ENCODE assay signal across 24 cellular contexts in genomic region chr12:126385785-126386184, GRCh38.
DNase-seq lines count a peak whose midpoint lies in the region; FAIRE-seq and TF ChIP-seq lines count a peak whose summit lies in the region.
"Had no signal": no experiment of that assay in that cellular context is flagged by ENCODE, and none has a peak within 500 bp of the region (broad histone marks: within the 10 kb centered on the region; RNA-seq: fewer than 3 reads in every experiment).

No MANE protein-coding gene starts in this region.

- H3K27ac ChIP-seq in ACC112 (ENCODE audit: low read depth, low read length), result peak overlapping the region; percentile 37
- H3K27ac ChIP-seq in astrocyte (ENCODE audit: low read depth, low read length), result peak overlapping the region; percentile 16
- H3K27ac ChIP-seq in thyroid gland, result no peak overlapping the region
- H3K27ac ChIP-seq: A549, SJCRH30, upper lobe of left lung, WERI-Rb-1 had no signal

- peak; percentile 37 for DNase-seq in HFFc6
- DNase-seq in astrocyte (ENCODE audit: low read depth), result peak; percentile 81
- DNase-seq in fibroblast of villous mesenchyme (ENCODE audit: low read depth), result peak; percentile 27
- DNase-seq in thyroid gland, result no peak
- no peak for DNase-seq in HT-29 (ENCODE audit: low spot score)
- DNase-seq in NCI-H82 (lab: John Stamatoyannopoulos, UW), result no peak
- no peak for DNase-seq in NCI-H1417 treated with DMSO at 0.1 percent for 48 hours (lab: John Stamatoyannopoulos, UW)
- DNase-seq: activated CD4-positive, alpha-beta T cell treated with anti-CD3 and anti-CD28 coated beads, Interleukin-2, amount 50 U/mL, for 4 hours; CD8-positive, alpha-beta T cell; effector CD8-positive, alpha-beta T cell; kidney glomerular epithelial cell; natural killer cell; NCI-H510A treated with DMSO at 0.1 percent for 48 hours; SJCRH30; small intestine; stimulated activated CD4-positive, alpha-beta T cell treated with anti-CD3 and anti-CD28 coated beads, Interleukin-2, amount 100 ng/mL, for 48 hours; stimulated activated naive CD8-positive, alpha-beta T cell treated with anti-CD3 and anti-CD28 coated beads, Interleukin-15, amount 100 ng/mL, for 72 hours; T-helper 17 cell; WERI-Rb-1 had no signal

- peaks cover 4% of the 10 kb centered on the region for H3K27me3 Mint-ChIP-seq in HFFc6 (ENCODE audit: insufficient read depth)
- no peaks in the 10 kb centered on the region for H3K27me3 Mint-ChIP-seq in astrocyte (ENCODE audit: low read depth, unreplicated experiment)
- H3K27me3 Mint-ChIP-seq: memory B cell; stimulated activated naive CD8-positive, alpha-beta T cell treated with anti-CD3 and anti-CD28 coated beads, Interleukin-15, amount 100 ng/mL, for 72 hours had no signal

- WGBS in thyroid gland, 2 donors, result 91% methylated on average over 2 to 4 of the region's 4 CpGs

- no peaks in the 10 kb centered on the region; the same call in 1 of the 2 replicates for H3K4me1 Mint-ChIP-seq in HFFc6 (ENCODE audit: low read depth)
- H3K4me1 Mint-ChIP-seq in astrocyte (ENCODE audit: low read depth, unreplicated experiment), result no peaks in the 10 kb centered on the region
- H3K4me1 Mint-ChIP-seq: memory B cell; natural killer cell; stimulated activated naive CD8-positive, alpha-beta T cell treated with anti-CD3 and anti-CD28 coated beads, Interleukin-15, amount 100 ng/mL, for 72 hours; T-helper 17 cell had no signal

- peaks cover 38% of the 10 kb centered on the region for H3K4me1 ChIP-seq in ACC112 (ENCODE audit: control insufficient read depth, insufficient read depth, low read length, unreplicated experiment)
- peaks cover 24% of the 10 kb centered on the region for H3K4me1 ChIP-seq in astrocyte (ENCODE audit: insufficient read depth, low read length)
- no peaks in the 10 kb centered on the region for H3K4me1 ChIP-seq in thyroid gland
- H3K4me1 ChIP-seq: A549, SJCRH30, upper lobe of left lung had no signal

- intact Hi-C loops in thyroid gland (cut with DNase I), result no loop called here

- TF ChIP-seq POLR2A in thyroid gland (IDR thresholded peaks at IDR 0.05), result no peak

- no peaks in the 10 kb centered on the region for H3K9me3 ChIP-seq in astrocyte (ENCODE audit: insufficient read depth, low read depth, low read length)
- no peaks in the 10 kb centered on the region for H3K9me3 ChIP-seq in thyroid gland
- H3K9me3 ChIP-seq: A549, SJCRH30, upper lobe of left lung had no signal

- H3K9ac ChIP-seq in astrocyte (ENCODE audit: low read length), result no peak overlapping the region

- H2AFZ ChIP-seq in ACC112 (ENCODE audit: low read length, unreplicated experiment) (peak overlapping the region; percentile 43), astrocyte (ENCODE audit: low read depth, low read length) (peak overlapping the region; percentile 69)

- no peak overlapping the region for H3K4me3 Mint-ChIP-seq in HFFc6
- no peak overlapping the region for H3K4me3 Mint-ChIP-seq in astrocyte (ENCODE audit: unreplicated experiment)
- H3K4me3 Mint-ChIP-seq: CD8-positive, alpha-beta T cell; memory B cell; natural killer cell; stimulated activated naive CD8-positive, alpha-beta T cell treated with anti-CD3 and anti-CD28 coated beads, Interleukin-15, amount 100 ng/mL, for 72 hours; T-helper 17 cell had no signal

- H3K9me3 Mint-ChIP-seq in HFFc6 (peaks cover 31% of the 10 kb centered on the region), astrocyte (ENCODE audit: unreplicated experiment) (peaks cover 6% of the 10 kb centered on the region)
- H3K9me3 Mint-ChIP-seq: CD8-positive, alpha-beta T cell had no signal

- no peaks in the 10 kb centered on the region for H4K20me1 ChIP-seq in astrocyte (ENCODE audit: insufficient read depth, low read length)

- no peak for FAIRE-seq in astrocyte (lab: Jason Lieb, UNC)
- FAIRE-seq: A549, frontal cortex, small intestine had no signal

- H3K36me3 ChIP-seq in ACC112 (ENCODE audit: insufficient read depth, low read length) (no peaks in the 10 kb centered on the region), astrocyte (ENCODE audit: insufficient read depth, low read length) (no peaks in the 10 kb centered on the region), thyroid gland (no peaks in the 10 kb centered on the region)
- H3K36me3 ChIP-seq: SJCRH30, upper lobe of left lung, WERI-Rb-1 had no signal

- no peak overlapping the region; the same call in 1 of the 2 replicates for H3K27ac Mint-ChIP-seq in HFFc6
- H3K27ac Mint-ChIP-seq in astrocyte (ENCODE audit: unreplicated experiment), result no peak overlapping the region
- H3K27ac Mint-ChIP-seq: CD8-positive, alpha-beta T cell; memory B cell; natural killer cell; stimulated activated naive CD8-positive, alpha-beta T cell treated with anti-CD3 and anti-CD28 coated beads, Interleukin-15, amount 100 ng/mL, for 72 hours; T-helper 17 cell had no signal

- no peak for TF ChIP-seq CTCF in HFFc6 (IDR thresholded peaks at IDR 0.05)
- TF ChIP-seq CTCF in astrocyte (IDR thresholded peaks at IDR 0.05; ENCODE audit: insufficient read depth, low read depth, low read length), result no peak
- TF ChIP-seq CTCF in fibroblast of villous mesenchyme (IDR thresholded peaks at IDR 0.05; ENCODE audit: insufficient read depth, low read depth, low read length), result no peak
- TF ChIP-seq CTCF in thyroid gland (IDR thresholded peaks at IDR 0.05), result no peak

- H3K4me2 ChIP-seq in astrocyte (ENCODE audit: low read length), result peak overlapping the region; percentile 29
- H3K4me2 ChIP-seq: A549 had no signal

- H3K79me2 ChIP-seq in ACC112 (ENCODE audit: control insufficient read depth, insufficient read depth, low read length, unreplicated experiment) (no peaks in the 10 kb centered on the region), astrocyte (ENCODE audit: insufficient read depth, low read length) (no peaks in the 10 kb centered on the region)

- no peak overlapping the region for H3K4me3 ChIP-seq in ACC112 (ENCODE audit: low read depth, low read length)
- no peak overlapping the region for H3K4me3 ChIP-seq in astrocyte (ENCODE audit: insufficient read depth, low read depth, low read length)
- no peak overlapping the region for H3K4me3 ChIP-seq in fibroblast of villous mesenchyme (ENCODE audit: low read depth, low read length)
- H3K4me3 ChIP-seq in thyroid gland (replicated peaks in 1 of 3), result no peak overlapping the region
- H3K4me3 ChIP-seq: A549, SJCRH30, upper lobe of left lung had no signal

- H3K27me3 ChIP-seq in ACC112 (ENCODE audit: insufficient read depth, low read length) (no peaks in the 10 kb centered on the region), astrocyte (ENCODE audit: insufficient read depth, low read length) (no peaks in the 10 kb centered on the region), thyroid gland (no peaks in the 10 kb centered on the region)
- H3K27me3 ChIP-seq: SJCRH30, upper lobe of left lung had no signal

- H3K36me3 Mint-ChIP-seq in HFFc6 (ENCODE audit: low read depth) (0 out of 2 replicates have a peak, but pooled peaks cover 1% of the 10 kb centered on the region), astrocyte (ENCODE audit: low read depth, unreplicated experiment) (no peaks in the 10 kb centered on the region)
- H3K36me3 Mint-ChIP-seq: CD8-positive, alpha-beta T cell; natural killer cell had no signal

Comparison
In these comparisons a context has a peak if more than half of its experiments do, and no peak if none do; other contexts are left out.
1. H3K27ac ChIP-seq: peak in ACC112 (single experiment) and astrocyte (single experiment); none in thyroid gland (0 of 3).
2. DNase-seq: peak in HFFc6 (single experiment), astrocyte (single experiment) and fibroblast of villous mesenchyme (single experiment); none in thyroid gland (0 of 2), HT-29 (single experiment), NCI-H82 (single experiment) and NCI-H1417 treated with DMSO at 0.1 percent for 48 hours (single experiment).